8 cellular contexts compared by ENCODE assay signal in genomic region chr6:7541175-7542064, GRCh38. TPM values are rescaled to one million over a fixed set of nuclear protein-coding genes. Genes with fewer than 3 reads are reported as not detected.
DNase-seq lines count a peak whose midpoint lies in the region; ATAC-seq and TF ChIP-seq lines count a peak whose summit lies in the region.

DSP (plus strand) TSS chr6:7541671; CDS start chr6:7541916, 245 bp downstream.

- H3K4me1 ChIP-seq in RWPE2 (ENCODE audit: insufficient read depth, poor library complexity, severe bottlenecking): peaks cover 30% of the 10 kb centered on the region
- H3K4me1 ChIP-seq in liver (ENCODE audit: control insufficient read depth in 4 of 4, insufficient read depth in 4 of 4, low read length in 3 of 4): peaks cover 2 to 25% (median 16%) of the 10 kb centered on the region in 4 donors

- peak within 1 kb of the TSS; percentile 73 to 88 for H3K9ac ChIP-seq in liver (ENCODE audit: low read depth in 1 of 2, low read length in 2 of 2)

- H3K9me3 ChIP-seq in RWPE2 (ENCODE audit: severe bottlenecking): no peaks in the 10 kb centered on the region
- no peaks in the 10 kb centered on the region for H3K9me3 ChIP-seq in liver (ENCODE audit: control insufficient read depth in 4 of 4, low read length in 3 of 4)

- ATAC-seq in RWPE2 (ENCODE audit: low read depth): peak; percentile 64
- ATAC-seq in GM18505 (IDR thresholded peaks at IDR 0.05; ENCODE audit: unreplicated experiment): no peak

- TF ChIP-seq CTCF in RWPE2 (IDR thresholded peaks at IDR 0.05; ENCODE audit: poor library complexity, severe bottlenecking): no peak
- TF ChIP-seq CTCF in coronary artery (IDR thresholded peaks at IDR 0.05): no peak
- TF ChIP-seq CTCF in liver (IDR thresholded peaks at IDR 0.05; ENCODE audit: low read depth, low read length, missing input control): no peak

- no peak for TF ChIP-seq POLR2A in GM18505 (IDR thresholded peaks at IDR 0.05; ENCODE audit: borderline replicate concordance, extremely low read depth, insufficient read depth, insufficient read length)

- H3K4me3 ChIP-seq in RWPE2 (ENCODE audit: severe bottlenecking) (peak within 1 kb of the TSS; percentile 73), coronary artery (peak within 1 kb of the TSS; percentile 77), liver (ENCODE audit: low read depth in 1 of 3, low read length in 3 of 3) (peak within 1 kb of the TSS; percentile 72 to 93 (median 81))

- no peaks in the 10 kb centered on the region for H3K27me3 ChIP-seq in RWPE2 (ENCODE audit: insufficient read depth, poor library complexity, severe bottlenecking)
- H3K27me3 ChIP-seq in liver (ENCODE audit: control insufficient read depth in 4 of 4, insufficient read depth in 4 of 4, low read length in 3 of 4): no peaks in the 10 kb centered on the region

- peaks cover 33% of the 10 kb centered on the region for H3K36me3 ChIP-seq in RWPE2 (ENCODE audit: low read depth)
- H3K36me3 ChIP-seq in liver (ENCODE audit: control insufficient read depth in 4 of 4, insufficient read depth in 3 of 4, low read depth in 1 of 4, low read length in 3 of 4): no peaks in the 10 kb centered on the region

- CTCF ChIA-PET in HEK293T (lab: Yijun Ruan, JAX): interaction anchor here (0.6 kb wide), 1 partner anchor 245 kb away, joined by 9 read pairs; no protein-coding TSS in a partner anchor

- POLR2A ChIA-PET in HEK293T (lab: Yijun Ruan, JAX): interaction anchor here (0.6 to 2.1 kb wide), 8 partner anchors 13 to 151 kb away, joined by 3 to 8 read pairs (median 3); partner anchors contain the start of genes CAGE1, RIOK1 and SNRNP48

- no peak for TF ChIP-seq RAD21 in liver (IDR thresholded peaks at IDR 0.05)

- peak; percentile 76 for DNase-seq in AG20443 (ENCODE audit: low spot score)
- peak; percentile 65 for DNase-seq in HEK293T (ENCODE audit: extremely low spot score)
- DNase-seq in RWPE2 (ENCODE audit: low spot score): peak; percentile 88
- no peak for DNase-seq in coronary artery (ENCODE audit: low spot score)
- DNase-seq in stimulated activated CD8-positive, alpha-beta memory T cell treated with anti-CD3 and anti-CD28 coated beads, Interleukin-4, amount 100 ng/mL, for 48 hours: peak; percentile 47
- DNase-seq in GOT3 (lab: John Stamatoyannopoulos, UW): no peak

- under 1% methylated on average over 105 of the region's 105 CpGs for WGBS in liver

- H3K27ac ChIP-seq in RWPE2 (ENCODE audit: poor library complexity, severe bottlenecking) (peak within 1 kb of the TSS; percentile 92), coronary artery (peak within 1 kb of the TSS in 1 of 2 donors; percentile 8), liver (ENCODE audit: low read depth in 1 of 2, low read length in 2 of 2) (peak within 1 kb of the TSS; percentile 93 to 95)

TF ChIP-seq in HEK293T, 16 proteins besides CTCF, POLR2A, EP300 and RAD21:
- TF ChIP-seq ARNT (IDR thresholded peaks at IDR 0.05) (no peak), L3MBTL2 (conservative IDR thresholded peaks at IDR 0.05) (peak; percentile 59; the same call in 1 of the 2 replicates), FOXM1 (IDR thresholded peaks at IDR 0.05; ENCODE audit: borderline replicate concordance) (peak; percentile 85; the same call in 1 of the 2 replicates)
TF ChIP-seq in HEK293T: peak in this region for 2.

TF ChIP-seq in liver, 16 proteins besides CTCF, POLR2A, EP300 and RAD21:
- TF ChIP-seq FOXA2 (IDR thresholded peaks at IDR 0.05) (no peak), HNF4G (IDR thresholded peaks at IDR 0.05) (no peak), ZBTB33 (IDR thresholded peaks at IDR 0.05) (no peak), SP1 (IDR thresholded peaks at IDR 0.05) (no peak), TAF1 (conservative IDR thresholded peaks at IDR 0.05) (peak; percentile 73), REST (IDR thresholded peaks at IDR 0.05) (peak; percentile 18), NR2F2 (IDR thresholded peaks at IDR 0.05) (no peak), MAX (IDR thresholded peaks at IDR 0.05) (no peak), EGR1 (IDR thresholded peaks at IDR 0.05; ENCODE audit: low read depth in 2 of 2) (no peak), YY1 (IDR thresholded peaks at IDR 0.05) (peak; percentile 14), FOXA1 (IDR thresholded peaks at IDR 0.05) (no peak)

RNA-seq across cellular contexts. Expression of gene DSP, which starts in this region (rescaled TPM):
- total RNA-seq in liver: 10 to 100 TPM; 41.2 to 74.7 TPM
- 10 to 100 TPM; 25.0 to 27.1 TPM for polyA plus RNA-seq in liver

Comparison
In these comparisons a context has a peak if more than half of its experiments do, and no peak if none do; other contexts are left out.
1. DNase-seq: peak in AG20443 (single experiment), HEK293T (single experiment), RWPE2 (single experiment) and stimulated activated CD8-positive, alpha-beta memory T cell treated with anti-CD3 and anti-CD28 coated beads, Interleukin-4, amount 100 ng/mL, for 48 hours (single experiment); none in coronary artery (single experiment) and GOT3 (single experiment).
2. Peak in every context shown above with its lines, with median percentiles within 50 percentile points of each other: H3K4me3 ChIP-seq.